In the genomic region with DNA sequence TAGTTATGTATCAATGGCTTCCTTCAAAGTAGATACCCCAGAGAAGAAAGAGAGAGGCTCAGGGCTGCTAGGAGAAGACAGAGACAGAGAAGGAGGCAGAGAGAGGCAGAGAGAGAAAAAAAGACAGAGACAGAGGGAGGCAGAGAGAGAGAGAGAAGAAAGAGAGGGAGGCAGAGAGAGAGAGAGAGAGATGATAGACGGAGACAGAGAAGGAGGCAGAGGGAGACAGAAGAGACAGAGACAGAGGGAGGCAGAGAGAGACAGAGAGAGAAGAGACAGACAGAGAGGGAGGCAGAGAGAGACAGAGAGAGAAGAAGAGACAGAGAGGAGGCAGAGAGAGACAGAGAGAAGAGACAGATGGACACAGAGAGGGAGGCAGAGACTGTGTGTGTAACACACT, we compare ENCODE assay signal across 14 cellular contexts.
DNase-seq lines count a peak whose midpoint lies in the region; ATAC-seq and TF ChIP-seq lines count a peak whose summit lies in the region.
"Had no signal": no experiment of that assay in that cellular context is flagged by ENCODE, and none has a peak within 500 bp of the region (broad histone marks: within the 10 kb centered on the region; RNA-seq: fewer than 3 reads in every experiment).

No MANE protein-coding gene starts in this region.

- H3K4me1 ChIP-seq in BLaER1 treated with 17β-estradiol and CSF1 and Interleukin-3, amounts not matched to agents 10 nM and 100 nM, result peaks cover 22 to 47% (median 35%) of the 10 kb centered on the region in 10 experiments
- no peaks in the 10 kb centered on the region for H3K4me1 ChIP-seq in HEK293 (ENCODE audit: control insufficient read depth, insufficient read depth, low read length)

- no peak overlapping the region for H3K27ac ChIP-seq in BLaER1 treated with 17β-estradiol and CSF1 and Interleukin-3, amounts not matched to agents 10 nM and 100 nM
- H3K27ac ChIP-seq in HEK293 (ENCODE audit: extremely low read depth, low read depth, low read length), result no peak overlapping the region
- H3K27ac ChIP-seq: C4-2B had no signal

- no peaks in the 10 kb centered on the region for H3K36me3 Mint-ChIP-seq in central memory CD8-positive, alpha-beta T cell (ENCODE audit: insufficient read depth)
- H3K36me3 Mint-ChIP-seq: IgD-negative memory B cell had no signal

- H3K9ac ChIP-seq in BLaER1 treated with 17β-estradiol and CSF1 and Interleukin-3, amounts not matched to agents 10 nM and 100 nM, result peak overlapping the region in 2 of 11 experiments; percentile 4 to 42; a peak in 2 of 22 replicates

- H3K4me3 ChIP-seq in BLaER1 treated with 17β-estradiol and CSF1 and Interleukin-3, amounts not matched to agents 10 nM and 100 nM, result no peak overlapping the region
- H3K4me3 ChIP-seq in HEK293 (ENCODE audit: low read depth, low read length), result no peak overlapping the region

- H3K9me3 Mint-ChIP-seq in central memory CD8-positive, alpha-beta T cell, result no peaks in the 10 kb centered on the region
- H3K9me3 Mint-ChIP-seq: CD4-positive, alpha-beta T cell; H9 had no signal

- no peak overlapping the region for H3K4me3 Mint-ChIP-seq in central memory CD8-positive, alpha-beta T cell
- H3K4me3 Mint-ChIP-seq: B cell; CD4-positive, alpha-beta T cell; H9; IgD-negative memory B cell had no signal

- no peak for DNase-seq in central memory CD8-positive, alpha-beta T cell (ENCODE audit: low spot score in 2 of 2)
- DNase-seq in NCI-H1417 treated with DMSO at 0.1 percent for 48 hours (lab: John Stamatoyannopoulos, UW), result no peak
- DNase-seq: DMS79 treated with DMSO at 0.1 percent for 48 hours, GF-D8, H9, KG1 had no signal

- no peaks in the 10 kb centered on the region for H3K36me3 ChIP-seq in BLaER1 treated with 17β-estradiol and CSF1 and Interleukin-3, amounts not matched to agents 10 nM and 100 nM
- H3K36me3 ChIP-seq in HEK293 (ENCODE audit: control insufficient read depth in 2 of 2, insufficient read depth in 1 of 2, low read length in 2 of 2), result no peaks in the 10 kb centered on the region

- H3K9me3 ChIP-seq in BLaER1 treated with 17β-estradiol and CSF1 and Interleukin-3, amounts not matched to agents 10 nM and 100 nM (replicated peaks in 1 of 11), result no peaks in the 10 kb centered on the region
- no peaks in the 10 kb centered on the region for H3K9me3 ChIP-seq in HEK293 (ENCODE audit: control insufficient read depth, insufficient read depth, low read depth, low read length)

- CTCF ChIA-PET in HEK293 (lab: Yijun Ruan, JAX), result no interaction called here

- H3K27me3 ChIP-seq in BLaER1 treated with 17β-estradiol and CSF1 and Interleukin-3, amounts not matched to agents 10 nM and 100 nM, result peaks cover 0 to 29% (median 0%) of the 10 kb centered on the region in 11 experiments; a peak in 9 of 22 replicates

- ATAC-seq in central memory CD8-positive, alpha-beta T cell (replicated peaks; ENCODE audit: extremely low read depth, poor library complexity, severe bottlenecking), result no peak
- ATAC-seq in GM21529 (IDR thresholded peaks at IDR 0.05; ENCODE audit: unreplicated experiment) (no peak), HG03045 (IDR thresholded peaks at IDR 0.05; ENCODE audit: unreplicated experiment) (no peak)

- peaks cover 0 to 10% (median 0%) of the 10 kb centered on the region in 11 experiments; a peak in 1 of 22 replicates for H4K20me1 ChIP-seq in BLaER1 treated with 17β-estradiol and CSF1 and Interleukin-3, amounts not matched to agents 10 nM and 100 nM

- peak overlapping the region; percentile 14 for H3K27ac Mint-ChIP-seq in central memory CD8-positive, alpha-beta T cell (ENCODE audit: low read depth)
- H3K27ac Mint-ChIP-seq: B cell; CD4-positive, alpha-beta T cell; H9; IgD-negative memory B cell had no signal

- H3K27me3 Mint-ChIP-seq in central memory CD8-positive, alpha-beta T cell, result peaks cover 29% of the 10 kb centered on the region
- H3K27me3 Mint-ChIP-seq: CD4-positive, alpha-beta T cell; IgD-negative memory B cell had no signal

- POLR2A ChIA-PET in HEK293 (lab: Yijun Ruan, JAX), result no interaction called here

- no peak for TF ChIP-seq CTCF in HEK293 (tag by site-specific recombination; IDR thresholded peaks at IDR 0.05)

- H3K4me2 ChIP-seq in BLaER1 treated with 17β-estradiol and CSF1 and Interleukin-3, amounts not matched to agents 10 nM and 100 nM, result peak overlapping the region in 8 of 11 experiments; percentile 63 to 87 (median 80); a peak in 15 of 22 replicates

- H3K4me1 Mint-ChIP-seq in central memory CD8-positive, alpha-beta T cell, result no peaks in the 10 kb centered on the region
- H3K4me1 Mint-ChIP-seq: B cell had no signal

TF ChIP-seq in HEK293, 187 proteins besides CTCF, POLR2A, EP300 and RAD21:
- TF ChIP-seq ZNF596 (tag by site-specific recombination; IDR thresholded peaks at IDR 0.05), result peak; percentile 71; the same call in 1 of the 2 replicates
- no peak for TF ChIP-seq KLF16 (tag by site-specific recombination; IDR thresholded peaks at IDR 0.05)
- no peak for TF ChIP-seq ZNF341 (tag by site-specific recombination; IDR thresholded peaks at IDR 0.05; ENCODE audit: low read depth)
